In genomic region chr5:169745441-169746146, GRCh38 we compare ENCODE assay signal across 13 cellular contexts.
DNase-seq lines count a peak whose midpoint lies in the region; ATAC-seq and TF ChIP-seq lines count a peak whose summit lies in the region.
"Had no signal": no experiment of that assay in that cellular context is flagged by ENCODE, and none has a peak within 500 bp of the region (broad histone marks: within the 10 kb centered on the region; RNA-seq: fewer than 3 reads in every experiment).

No MANE protein-coding gene starts in this region.

- H3K9me3 Mint-ChIP-seq in activated CD8-positive, alpha-beta T cell treated with anti-CD3 and anti-CD28 coated beads for 36 hours = no peaks in the 10 kb centered on the region

- DNase-seq in AG04449 (ENCODE audit: low read depth, low spot score) (peak; percentile 40), GM03348 (ENCODE audit: low spot score) (peak; percentile 75), fibroblast of villous mesenchyme (ENCODE audit: low read depth) (peak; percentile 34), NCI-H2171 treated with DMSO at 0.1 percent for 48 hours (lab: John Stamatoyannopoulos, UW) (no peak), hippocampal formation (lab: John Stamatoyannopoulos, UW) (no peak), sciatic nerve (ENCODE audit: low spot score) (no peak), retina (no peak)
- no peak for DNase-seq in activated CD8-positive, alpha-beta T cell treated with anti-CD3 and anti-CD28 coated beads for 36 hours
- DNase-seq: DMS153, kidney, NCI-H187 treated with DMSO at 0.1 percent for 48 hours, SIG-M5 had no signal

- H3K27me3 Mint-ChIP-seq in activated CD8-positive, alpha-beta T cell treated with anti-CD3 and anti-CD28 coated beads for 36 hours = no peaks in the 10 kb centered on the region

- POLR2A ChIA-PET in AG04449 (lab: Yijun Ruan, JAX) = no interaction called here
- POLR2A ChIA-PET in activated CD8-positive, alpha-beta T cell treated with anti-CD3 and anti-CD28 coated beads for 36 hours (lab: Charles Lee) = interaction anchor here (0.9 kb wide), 1 partner anchor 45 kb away, joined by 3 read pairs; no protein-coding TSS in a partner anchor

- H3K27ac Mint-ChIP-seq in activated CD8-positive, alpha-beta T cell treated with anti-CD3 and anti-CD28 coated beads for 36 hours = peak overlapping the region; percentile 37
- H3K27ac Mint-ChIP-seq: progenitor cell of endocrine pancreas had no signal

- intact Hi-C loops in activated CD8-positive, alpha-beta T cell treated with anti-CD3 and anti-CD28 coated beads for 36 hours (cut with micrococcal nuclease) = no loop called here
- intact Hi-C loops in sciatic nerve (cut with DNase I) = no loop called here

- ATAC-seq in activated CD8-positive, alpha-beta T cell treated with anti-CD3 and anti-CD28 coated beads for 36 hours = no peak
- ATAC-seq in sciatic nerve = no peak

- H3K4me3 Mint-ChIP-seq in activated CD8-positive, alpha-beta T cell treated with anti-CD3 and anti-CD28 coated beads for 36 hours = no peak overlapping the region

- H3K36me3 Mint-ChIP-seq in activated CD8-positive, alpha-beta T cell treated with anti-CD3 and anti-CD28 coated beads for 36 hours (ENCODE audit: low read depth) = peaks cover 57% of the 10 kb centered on the region

- H3K4me3 ChIP-seq in AG04449 (ENCODE audit: low read depth, low read length) (no peak overlapping the region), fibroblast of villous mesenchyme (ENCODE audit: low read depth, low read length) (no peak overlapping the region)

- TF ChIP-seq CTCF in AG04449 (IDR thresholded peaks at IDR 0.05; ENCODE audit: insufficient read depth, low read length, missing control alignments) (no peak), fibroblast of villous mesenchyme (IDR thresholded peaks at IDR 0.05; ENCODE audit: insufficient read depth, low read depth, low read length) (no peak)
- TF ChIP-seq CTCF in activated CD8-positive, alpha-beta T cell treated with anti-CD3 and anti-CD28 coated beads for 36 hours (IDR thresholded peaks at IDR 0.05) = no peak

- peaks cover 5% of the 10 kb centered on the region for H3K4me1 Mint-ChIP-seq in activated CD8-positive, alpha-beta T cell treated with anti-CD3 and anti-CD28 coated beads for 36 hours (ENCODE audit: low read depth)

- CTCF ChIA-PET in AG04449 (lab: Yijun Ruan, JAX) = interaction anchor here (0.9 to 5.9 kb wide), 4 partner anchors 15 to 326 kb away, joined by 3 to 17 read pairs (median 8); partner anchors contain the start of gene INSYN2B
- CTCF ChIA-PET in activated CD8-positive, alpha-beta T cell treated with anti-CD3 and anti-CD28 coated beads for 36 hours (lab: Charles Lee) = no interaction called here

Comparison
In these comparisons a context has a peak if more than half of its experiments do, and no peak if none do; other contexts are left out.
1. DNase-seq: peak in AG04449 (single experiment), GM03348 (single experiment) and fibroblast of villous mesenchyme (single experiment); none in activated CD8-positive, alpha-beta T cell treated with anti-CD3 and anti-CD28 coated beads for 36 hours (single experiment), NCI-H2171 treated with DMSO at 0.1 percent for 48 hours (single experiment), hippocampal formation (0 of 2), sciatic nerve (single experiment) and retina (single experiment).